ENCODE assay signal across 1 cellular context in genomic region chr13:113952151-113952982, GRCh38.
TF ChIP-seq lines count a peak whose summit lies in the region.

No MANE protein-coding gene starts in this region.

TF ChIP-seq in HepG2, 621 proteins besides CTCF, POLR2A, EP300 and RAD21 (continued from another document):
- TF ChIP-seq ZNF512 (CRISPR knock-in tag; IDR thresholded peaks at IDR 0.05) (no peak), ZHX2 (IDR thresholded peaks at IDR 0.05; ENCODE audit: low read depth) (no peak), ZHX2 (CRISPR knock-in tag; IDR thresholded peaks at IDR 0.05; ENCODE audit: borderline replicate concordance) (no peak), ZSCAN29 (CRISPR knock-in tag; conservative IDR thresholded peaks at IDR 0.05) (no peak), ZNF296 (CRISPR knock-in tag; conservative IDR thresholded peaks at IDR 0.05) (no peak), HOXA3 (CRISPR knock-in tag; IDR thresholded peaks at IDR 0.05) (no peak), MTA3 (CRISPR knock-in tag; IDR thresholded peaks at IDR 0.05) (no peak), ZNF83 (CRISPR knock-in tag; IDR thresholded peaks at IDR 0.05; ENCODE audit: borderline replicate concordance) (no peak), ATF6 (CRISPR knock-in tag; conservative IDR thresholded peaks at IDR 0.05) (no peak), DMAP1 (CRISPR knock-in tag; IDR thresholded peaks at IDR 0.05) (no peak)
